1 cellular context compared by ENCODE assay signal in the genomic region with DNA sequence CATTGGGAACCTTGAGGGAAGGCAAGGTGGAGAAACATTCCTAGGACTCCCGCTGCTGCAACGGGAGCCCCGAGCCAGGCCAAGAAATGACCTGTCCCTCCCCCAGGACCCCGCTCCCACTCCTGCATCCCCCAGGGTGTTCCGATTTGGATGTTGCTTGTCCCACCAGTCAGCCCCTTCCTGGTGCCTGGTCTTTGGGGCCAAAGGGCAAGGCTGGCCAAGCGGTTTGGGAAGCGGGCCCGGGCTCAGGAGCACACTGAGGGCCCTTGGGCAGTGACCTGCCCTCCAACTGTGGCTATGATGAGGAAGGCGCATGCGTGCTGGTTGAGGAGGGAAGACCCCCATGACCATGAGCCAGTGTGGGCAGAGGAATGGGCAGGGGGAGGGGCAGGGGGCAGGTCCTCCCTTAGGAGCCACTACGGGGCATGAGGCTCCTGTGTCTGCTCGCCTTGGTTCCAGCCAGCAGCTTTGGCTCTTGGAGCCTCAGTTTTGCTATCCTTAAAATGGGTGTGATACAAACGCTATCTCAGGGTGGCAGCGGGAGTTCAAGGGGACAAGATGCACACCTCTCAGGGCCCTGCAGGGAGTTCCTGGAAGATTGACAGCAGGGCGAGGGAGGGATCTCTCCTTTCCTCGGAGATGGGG.
TF ChIP-seq lines count a peak whose summit lies in the region.

No MANE protein-coding gene starts in this region.

TF ChIP-seq in K562, 482 proteins besides CTCF, POLR2A, EP300 and RAD21 (continued from another document and continues in another):
- TF ChIP-seq, protein P1, sequence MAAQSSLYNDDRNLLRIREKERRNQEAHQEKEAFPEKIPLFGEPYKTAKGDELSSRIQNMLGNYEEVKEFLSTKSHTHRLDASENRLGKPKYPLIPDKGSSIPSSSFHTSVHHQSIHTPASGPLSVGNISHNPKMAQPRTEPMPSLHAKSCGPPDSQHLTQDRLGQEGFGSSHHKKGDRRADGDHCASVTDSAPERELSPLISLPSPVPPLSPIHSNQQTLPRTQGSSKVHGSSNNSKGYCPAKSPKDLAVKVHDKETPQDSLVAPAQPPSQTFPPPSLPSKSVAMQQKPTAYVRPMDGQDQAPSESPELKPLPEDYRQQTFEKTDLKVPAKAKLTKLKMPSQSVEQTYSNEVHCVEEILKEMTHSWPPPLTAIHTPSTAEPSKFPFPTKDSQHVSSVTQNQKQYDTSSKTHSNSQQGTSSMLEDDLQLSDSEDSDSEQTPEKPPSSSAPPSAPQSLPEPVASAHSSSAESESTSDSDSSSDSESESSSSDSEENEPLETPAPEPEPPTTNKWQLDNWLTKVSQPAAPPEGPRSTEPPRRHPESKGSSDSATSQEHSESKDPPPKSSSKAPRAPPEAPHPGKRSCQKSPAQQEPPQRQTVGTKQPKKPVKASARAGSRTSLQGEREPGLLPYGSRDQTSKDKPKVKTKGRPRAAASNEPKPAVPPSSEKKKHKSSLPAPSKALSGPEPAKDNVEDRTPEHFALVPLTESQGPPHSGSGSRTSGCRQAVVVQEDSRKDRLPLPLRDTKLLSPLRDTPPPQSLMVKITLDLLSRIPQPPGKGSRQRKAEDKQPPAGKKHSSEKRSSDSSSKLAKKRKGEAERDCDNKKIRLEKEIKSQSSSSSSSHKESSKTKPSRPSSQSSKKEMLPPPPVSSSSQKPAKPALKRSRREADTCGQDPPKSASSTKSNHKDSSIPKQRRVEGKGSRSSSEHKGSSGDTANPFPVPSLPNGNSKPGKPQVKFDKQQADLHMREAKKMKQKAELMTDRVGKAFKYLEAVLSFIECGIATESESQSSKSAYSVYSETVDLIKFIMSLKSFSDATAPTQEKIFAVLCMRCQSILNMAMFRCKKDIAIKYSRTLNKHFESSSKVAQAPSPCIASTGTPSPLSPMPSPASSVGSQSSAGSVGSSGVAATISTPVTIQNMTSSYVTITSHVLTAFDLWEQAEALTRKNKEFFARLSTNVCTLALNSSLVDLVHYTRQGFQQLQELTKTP (IDR thresholded peaks at IDR 0.05; ENCODE audit: low read depth in 1 of 2, partially characterized antibody in 2 of 2), result no peak
- no peak for TF ChIP-seq SAP30 (IDR thresholded peaks at IDR 0.05; ENCODE audit: borderline replicate concordance, insufficient read depth, low read depth, low read length, poor library complexity, severe bottlenecking)
- TF ChIP-seq KLF16 (IDR thresholded peaks at IDR 0.05), result no peak
- TF ChIP-seq CC2D1A (IDR thresholded peaks at IDR 0.05), result no peak
- TF ChIP-seq ZFP1 (CRISPR knock-in tag; IDR thresholded peaks at IDR 0.05), result no peak
- TF ChIP-seq BCOR (IDR thresholded peaks at IDR 0.05), result peak; percentile 96
- TF ChIP-seq, protein P2, sequence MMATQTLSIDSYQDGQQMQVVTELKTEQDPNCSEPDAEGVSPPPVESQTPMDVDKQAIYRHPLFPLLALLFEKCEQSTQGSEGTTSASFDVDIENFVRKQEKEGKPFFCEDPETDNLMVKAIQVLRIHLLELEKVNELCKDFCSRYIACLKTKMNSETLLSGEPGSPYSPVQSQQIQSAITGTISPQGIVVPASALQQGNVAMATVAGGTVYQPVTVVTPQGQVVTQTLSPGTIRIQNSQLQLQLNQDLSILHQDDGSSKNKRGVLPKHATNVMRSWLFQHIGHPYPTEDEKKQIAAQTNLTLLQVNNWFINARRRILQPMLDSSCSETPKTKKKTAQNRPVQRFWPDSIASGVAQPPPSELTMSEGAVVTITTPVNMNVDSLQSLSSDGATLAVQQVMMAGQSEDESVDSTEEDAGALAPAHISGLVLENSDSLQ (IDR thresholded peaks at IDR 0.05), result peak; percentile 45; the same call in 1 of the 2 replicates
- no peak for TF ChIP-seq RB1 (IDR thresholded peaks at IDR 0.05; ENCODE audit: low read depth)
- TF ChIP-seq SUPT5H (IDR thresholded peaks at IDR 0.05), result no peak
- TF ChIP-seq RAD51 (IDR thresholded peaks at IDR 0.05; ENCODE audit: borderline replicate concordance, low read depth), result no peak
- TF ChIP-seq, protein P3, sequence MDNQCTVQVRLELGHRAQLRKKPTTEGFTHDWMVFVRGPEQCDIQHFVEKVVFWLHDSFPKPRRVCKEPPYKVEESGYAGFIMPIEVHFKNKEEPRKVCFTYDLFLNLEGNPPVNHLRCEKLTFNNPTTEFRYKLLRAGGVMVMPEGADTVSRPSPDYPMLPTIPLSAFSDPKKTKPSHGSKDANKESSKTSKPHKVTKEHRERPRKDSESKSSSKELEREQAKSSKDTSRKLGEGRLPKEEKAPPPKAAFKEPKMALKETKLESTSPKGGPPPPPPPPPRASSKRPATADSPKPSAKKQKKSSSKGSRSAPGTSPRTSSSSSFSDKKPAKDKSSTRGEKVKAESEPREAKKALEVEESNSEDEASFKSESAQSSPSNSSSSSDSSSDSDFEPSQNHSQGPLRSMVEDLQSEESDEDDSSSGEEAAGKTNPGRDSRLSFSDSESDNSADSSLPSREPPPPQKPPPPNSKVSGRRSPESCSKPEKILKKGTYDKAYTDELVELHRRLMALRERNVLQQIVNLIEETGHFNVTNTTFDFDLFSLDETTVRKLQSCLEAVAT (IDR thresholded peaks at IDR 0.05), result no peak
- no peak for TF ChIP-seq TGIF2 (CRISPR knock-in tag; IDR thresholded peaks at IDR 0.05)
- TF ChIP-seq MAFF (IDR thresholded peaks at IDR 0.05; ENCODE audit: low read length), result no peak
- TF ChIP-seq, protein P4, sequence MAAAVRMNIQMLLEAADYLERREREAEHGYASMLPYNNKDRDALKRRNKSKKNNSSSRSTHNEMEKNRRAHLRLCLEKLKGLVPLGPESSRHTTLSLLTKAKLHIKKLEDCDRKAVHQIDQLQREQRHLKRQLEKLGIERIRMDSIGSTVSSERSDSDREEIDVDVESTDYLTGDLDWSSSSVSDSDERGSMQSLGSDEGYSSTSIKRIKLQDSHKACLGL (CRISPR knock-in tag; IDR thresholded peaks at IDR 0.05; ENCODE audit: borderline replicate concordance, poor library complexity, severe bottlenecking), result no peak
- TF ChIP-seq RBM22 (IDR thresholded peaks at IDR 0.05; ENCODE audit: low read depth, low read length, poor library complexity, severe bottlenecking), result no peak
- no peak for TF ChIP-seq TRIM24 (IDR thresholded peaks at IDR 0.05)
- TF ChIP-seq PHF21A (IDR thresholded peaks at IDR 0.05; ENCODE audit: borderline replicate concordance, low read depth), result no peak
- no peak for TF ChIP-seq ZFX (CRISPR knock-in tag; IDR thresholded peaks at IDR 0.05)
- TF ChIP-seq CBX3 (IDR thresholded peaks at IDR 0.05; ENCODE audit: borderline replicate concordance in 1 of 2, low read length in 2 of 2), result peak in 1 of 2 experiments; percentile 35; a peak in 1 of 3 replicates
- TF ChIP-seq, protein P5, sequence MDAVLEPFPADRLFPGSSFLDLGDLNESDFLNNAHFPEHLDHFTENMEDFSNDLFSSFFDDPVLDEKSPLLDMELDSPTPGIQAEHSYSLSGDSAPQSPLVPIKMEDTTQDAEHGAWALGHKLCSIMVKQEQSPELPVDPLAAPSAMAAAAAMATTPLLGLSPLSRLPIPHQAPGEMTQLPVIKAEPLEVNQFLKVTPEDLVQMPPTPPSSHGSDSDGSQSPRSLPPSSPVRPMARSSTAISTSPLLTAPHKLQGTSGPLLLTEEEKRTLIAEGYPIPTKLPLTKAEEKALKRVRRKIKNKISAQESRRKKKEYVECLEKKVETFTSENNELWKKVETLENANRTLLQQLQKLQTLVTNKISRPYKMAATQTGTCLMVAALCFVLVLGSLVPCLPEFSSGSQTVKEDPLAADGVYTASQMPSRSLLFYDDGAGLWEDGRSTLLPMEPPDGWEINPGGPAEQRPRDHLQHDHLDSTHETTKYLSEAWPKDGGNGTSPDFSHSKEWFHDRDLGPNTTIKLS (IDR thresholded peaks at IDR 0.05; ENCODE audit: borderline replicate concordance, low read depth), result no peak
- no peak for TF ChIP-seq CUX1 (CRISPR knock-in tag; IDR thresholded peaks at IDR 0.05)
- TF ChIP-seq HNRNPLL (IDR thresholded peaks at IDR 0.05; ENCODE audit: low read depth, low read length, poor library complexity, severe bottlenecking), result no peak
- TF ChIP-seq AFF4 (CRISPR knock-in tag; IDR thresholded peaks at IDR 0.05), result no peak
- no peak for TF ChIP-seq JUN (IDR thresholded peaks at IDR 0.05; ENCODE audit: borderline replicate concordance, low read depth, low read length)
- TF ChIP-seq JUN (CRISPR knock-in tag; IDR thresholded peaks at IDR 0.05; ENCODE audit: borderline replicate concordance), result no peak
- TF ChIP-seq SNRNP70 (optimal IDR thresholded peaks at IDR 0.05; ENCODE audit: low read depth, low read length), result no peak
- no peak for TF ChIP-seq CHD1 (IDR thresholded peaks at IDR 0.05; ENCODE audit: low read length)
- no peak for TF ChIP-seq KLF6 (CRISPR knock-in tag; IDR thresholded peaks at IDR 0.05; ENCODE audit: borderline replicate concordance)
- no peak for TF ChIP-seq SETDB1 (IDR thresholded peaks at IDR 0.05; ENCODE audit: low read length)
- no peak for TF ChIP-seq TBP (optimal IDR thresholded peaks at IDR 0.05; ENCODE audit: low read depth, low read length)
- TF ChIP-seq MECOM (CRISPR knock-in tag; IDR thresholded peaks at IDR 0.05), result no peak
- TF ChIP-seq HOXB6 (CRISPR knock-in tag; IDR thresholded peaks at IDR 0.05; ENCODE audit: borderline replicate concordance), result no peak
- TF ChIP-seq, protein P6, sequence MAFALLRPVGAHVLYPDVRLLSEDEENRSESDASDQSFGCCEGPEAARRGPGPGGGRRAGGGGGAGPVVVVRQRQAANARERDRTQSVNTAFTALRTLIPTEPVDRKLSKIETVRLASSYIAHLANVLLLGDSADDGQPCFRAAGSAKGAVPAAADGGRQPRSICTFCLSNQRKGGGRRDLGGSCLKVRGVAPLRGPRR (CRISPR knock-in tag; IDR thresholded peaks at IDR 0.05), result no peak
- TF ChIP-seq ZNF699 (CRISPR knock-in tag; IDR thresholded peaks at IDR 0.05; ENCODE audit: insufficient replicate concordance), result no peak
- peak in 1 of 2 experiments; percentile 41; a peak in 1 of 4 replicates for TF ChIP-seq RCOR1 (IDR thresholded peaks at IDR 0.05; ENCODE audit: borderline replicate concordance in 1 of 2, low read depth in 2 of 2, low read length in 2 of 2)
- no peak for TF ChIP-seq ZNF217 (CRISPR knock-in tag; IDR thresholded peaks at IDR 0.05)
- no peak for TF ChIP-seq HMG20A (CRISPR knock-in tag; conservative IDR thresholded peaks at IDR 0.05)
- no peak for TF ChIP-seq CGGBP1 (CRISPR knock-in tag; IDR thresholded peaks at IDR 0.05)
